17 cellular contexts compared by ENCODE assay signal in genomic region chr18:8741524-8741923, GRCh38. TPM values are rescaled to one million over a fixed set of nuclear protein-coding genes. Genes with fewer than 3 reads are reported as not detected.
DNase-seq lines count a peak whose midpoint lies in the region; ATAC-seq and TF ChIP-seq lines count a peak whose summit lies in the region.
"Had no signal": no experiment of that assay in that cellular context is flagged by ENCODE, and none has a peak within 500 bp of the region (broad histone marks: within the 10 kb centered on the region; RNA-seq: fewer than 3 reads in every experiment).

No MANE protein-coding gene starts in this region.

- no peak overlapping the region for H3K27ac ChIP-seq in hepatocyte
- H3K27ac ChIP-seq: HL-60 had no signal

- no peaks in the 10 kb centered on the region for H3K9me3 ChIP-seq in hepatocyte (ENCODE audit: low read depth)

- no peak overlapping the region for H2AFZ ChIP-seq in hepatocyte

- H3K36me3 ChIP-seq in hepatocyte (replicated peaks; ENCODE audit: insufficient read depth, low read depth), result no peaks in the 10 kb centered on the region

- TF ChIP-seq CTCF in hepatocyte (IDR thresholded peaks at IDR 0.05; ENCODE audit: poor library complexity), result no peak

- H3K9me2 ChIP-seq in hepatocyte (replicated peaks; ENCODE audit: insufficient read depth), result no peaks in the 10 kb centered on the region

- no peak overlapping the region for H3K4me3 ChIP-seq in hepatocyte

- no peaks in the 10 kb centered on the region for H4K20me1 ChIP-seq in hepatocyte (ENCODE audit: insufficient read depth, poor library complexity, severe bottlenecking)

- DNase-seq in NCI-H1092 treated with DMSO at 0.1 percent for 48 hours (lab: John Stamatoyannopoulos, UW) (peak; percentile 54), NCI-H2171 treated with DMSO at 0.1 percent for 48 hours (lab: John Stamatoyannopoulos, UW) (peak; percentile 41), dermis blood vessel endothelial cell (peak; percentile 36), retina (peak; percentile 68), G401 (ENCODE audit: low spot score) (no peak), hepatocyte (ENCODE audit: low spot score) (no peak)
- DNase-seq: activated CD4-positive, alpha-beta T cell treated with anti-CD3 and anti-CD28 coated beads, Interleukin-2, amount 50 U/mL, for 1 hour; activated gamma-delta T cell treated with Interleukin-2 at 50 U/mL for 16 hours; amygdala; caudate nucleus; CD8-positive, alpha-beta memory T cell; glutamatergic neuron; midbrain; NCI-H345 had no signal

- peaks cover 10% of the 10 kb centered on the region for H3K79me2 ChIP-seq in hepatocyte

- WGBS in hepatocyte (ENCODE audit: low lambda C conversion rate, missing lambda C conversion rate), result 69% methylated on average over 7 of the region's 7 CpGs

- H3K4me2 ChIP-seq in hepatocyte, result no peak overlapping the region

- no peak for ATAC-seq in HG02678 (IDR thresholded peaks at IDR 0.05; ENCODE audit: unreplicated experiment)
- ATAC-seq: left lobe of liver had no signal

- in situ Hi-C loops in G401 (cut with HindIII; ENCODE audit: low sequenced_read_pairs), result no loop called here

- no peaks in the 10 kb centered on the region for H3K27me3 ChIP-seq in hepatocyte

- no peaks in the 10 kb centered on the region for H3K4me1 ChIP-seq in hepatocyte (ENCODE audit: insufficient read depth)

RNA-seq across cellular contexts. Expression of gene MTCL1, which starts 36.2 kb away (rescaled TPM):
- 11.7 and 16.7 TPM in 2 replicates for total RNA-seq in dermis blood vessel endothelial cell
- 0.43 and 2.2 TPM in 2 replicates for total RNA-seq in G401 (2014; rRNA removed; shearing (Covaris generic))
- total RNA-seq in hepatocyte, result 16.5 and 19.7 TPM in 2 replicates
- polyA plus RNA-seq in hepatocyte, result 10.6 and 13.0 TPM in 2 replicates
- polyA plus RNA-seq: CD8-positive, alpha-beta memory T cell had no signal

Comparison
In these comparisons a context has a peak if more than half of its experiments do, and no peak if none do; other contexts are left out.
1. DNase-seq: peak in NCI-H1092 treated with DMSO at 0.1 percent for 48 hours (single experiment), NCI-H2171 treated with DMSO at 0.1 percent for 48 hours (single experiment), dermis blood vessel endothelial cell (single experiment) and retina (single experiment); none in G401 (single experiment) and hepatocyte (single experiment).